In the genomic region with DNA sequence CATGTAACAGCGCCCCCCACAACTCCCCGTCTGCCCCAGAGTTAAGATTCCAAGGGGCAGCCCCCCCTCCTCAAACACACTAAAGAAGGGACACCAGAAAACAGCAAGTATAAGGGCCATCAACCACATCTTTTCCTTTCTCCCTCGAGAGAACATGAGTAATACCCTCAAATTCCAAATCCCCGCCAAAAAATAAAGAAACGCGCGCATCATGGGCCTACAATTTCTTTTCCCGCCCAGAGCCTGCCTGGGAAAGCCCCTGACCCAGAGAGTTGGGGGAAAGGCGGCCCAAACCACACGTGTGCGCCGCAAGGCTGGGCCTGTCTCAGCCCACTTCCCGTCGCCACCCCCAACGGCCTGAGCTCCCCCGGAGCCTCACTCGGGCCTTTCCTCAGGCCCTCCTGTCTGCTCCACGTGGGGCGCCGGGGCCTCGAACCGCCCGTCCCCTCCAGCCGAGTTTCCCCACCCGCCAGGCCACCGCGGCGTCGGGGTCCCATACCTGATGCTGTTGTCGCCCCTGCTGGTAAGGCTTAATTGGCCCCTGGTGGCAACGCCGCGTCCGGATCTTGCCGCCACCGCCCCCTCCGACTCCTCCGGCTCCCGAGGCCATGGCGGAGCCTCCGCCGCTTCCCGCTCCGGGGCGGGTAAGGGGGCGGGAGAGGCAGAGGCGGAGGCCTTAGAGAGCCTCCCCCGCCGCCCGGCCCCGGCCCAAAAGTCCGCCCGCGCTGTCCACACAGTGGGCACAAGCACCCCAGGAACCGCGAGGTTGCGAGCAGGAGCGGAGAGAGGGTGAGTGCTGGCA, we compare ENCODE assay signal across 1 cellular context.
TF ChIP-seq lines count a peak whose summit lies in the region.

No MANE protein-coding gene starts in this region.

TF ChIP-seq in HepG2, 621 proteins besides CTCF, POLR2A, EP300 and RAD21 (continued from another document and continues in another):
- TF ChIP-seq, protein P1, sequence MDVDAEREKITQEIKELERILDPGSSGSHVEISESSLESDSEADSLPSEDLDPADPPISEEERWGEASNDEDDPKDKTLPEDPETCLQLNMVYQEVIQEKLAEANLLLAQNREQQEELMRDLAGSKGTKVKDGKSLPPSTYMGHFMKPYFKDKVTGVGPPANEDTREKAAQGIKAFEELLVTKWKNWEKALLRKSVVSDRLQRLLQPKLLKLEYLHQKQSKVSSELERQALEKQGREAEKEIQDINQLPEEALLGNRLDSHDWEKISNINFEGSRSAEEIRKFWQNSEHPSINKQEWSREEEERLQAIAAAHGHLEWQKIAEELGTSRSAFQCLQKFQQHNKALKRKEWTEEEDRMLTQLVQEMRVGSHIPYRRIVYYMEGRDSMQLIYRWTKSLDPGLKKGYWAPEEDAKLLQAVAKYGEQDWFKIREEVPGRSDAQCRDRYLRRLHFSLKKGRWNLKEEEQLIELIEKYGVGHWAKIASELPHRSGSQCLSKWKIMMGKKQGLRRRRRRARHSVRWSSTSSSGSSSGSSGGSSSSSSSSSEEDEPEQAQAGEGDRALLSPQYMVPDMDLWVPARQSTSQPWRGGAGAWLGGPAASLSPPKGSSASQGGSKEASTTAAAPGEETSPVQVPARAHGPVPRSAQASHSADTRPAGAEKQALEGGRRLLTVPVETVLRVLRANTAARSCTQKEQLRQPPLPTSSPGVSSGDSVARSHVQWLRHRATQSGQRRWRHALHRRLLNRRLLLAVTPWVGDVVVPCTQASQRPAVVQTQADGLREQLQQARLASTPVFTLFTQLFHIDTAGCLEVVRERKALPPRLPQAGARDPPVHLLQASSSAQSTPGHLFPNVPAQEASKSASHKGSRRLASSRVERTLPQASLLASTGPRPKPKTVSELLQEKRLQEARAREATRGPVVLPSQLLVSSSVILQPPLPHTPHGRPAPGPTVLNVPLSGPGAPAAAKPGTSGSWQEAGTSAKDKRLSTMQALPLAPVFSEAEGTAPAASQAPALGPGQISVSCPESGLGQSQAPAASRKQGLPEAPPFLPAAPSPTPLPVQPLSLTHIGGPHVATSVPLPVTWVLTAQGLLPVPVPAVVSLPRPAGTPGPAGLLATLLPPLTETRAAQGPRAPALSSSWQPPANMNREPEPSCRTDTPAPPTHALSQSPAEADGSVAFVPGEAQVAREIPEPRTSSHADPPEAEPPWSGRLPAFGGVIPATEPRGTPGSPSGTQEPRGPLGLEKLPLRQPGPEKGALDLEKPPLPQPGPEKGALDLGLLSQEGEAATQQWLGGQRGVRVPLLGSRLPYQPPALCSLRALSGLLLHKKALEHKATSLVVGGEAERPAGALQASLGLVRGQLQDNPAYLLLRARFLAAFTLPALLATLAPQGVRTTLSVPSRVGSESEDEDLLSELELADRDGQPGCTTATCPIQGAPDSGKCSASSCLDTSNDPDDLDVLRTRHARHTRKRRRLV (CRISPR knock-in tag; IDR thresholded peaks at IDR 0.05), result no peak
- no peak for TF ChIP-seq SMARCE1 (IDR thresholded peaks at IDR 0.05; ENCODE audit: borderline replicate concordance)
- TF ChIP-seq ZNF510 (CRISPR knock-in tag; IDR thresholded peaks at IDR 0.05; ENCODE audit: low read depth), result 0 out of 2 replicates have a peak, but pooled peaks have one; percentile 4
- TF ChIP-seq ZNF704 (CRISPR knock-in tag; IDR thresholded peaks at IDR 0.05; ENCODE audit: borderline replicate concordance), result peak; percentile 97
- TF ChIP-seq YEATS4 (CRISPR knock-in tag; IDR thresholded peaks at IDR 0.05; ENCODE audit: borderline replicate concordance), result no peak; the same call in 1 of the 2 replicates
- TF ChIP-seq CREB3 (CRISPR knock-in tag; IDR thresholded peaks at IDR 0.05), result peak; percentile 86; the same call in 1 of the 2 replicates
- 0 out of 2 replicates have a peak, but pooled peaks have one; percentile 49 for TF ChIP-seq FOXM1 (CRISPR knock-in tag; IDR thresholded peaks at IDR 0.05)
- no peak for TF ChIP-seq CHD4 (IDR thresholded peaks at IDR 0.05; ENCODE audit: borderline replicate concordance, low read length)
- TF ChIP-seq DBP (CRISPR knock-in tag; IDR thresholded peaks at IDR 0.05; ENCODE audit: not compliant biosample characterization), result no peak
- peak; percentile 64; the same call in 1 of the 2 replicates for TF ChIP-seq NPAS2 (CRISPR knock-in tag; IDR thresholded peaks at IDR 0.05; ENCODE audit: borderline replicate concordance)
- peak; percentile 61; the same call in 1 of the 2 replicates for TF ChIP-seq ZNF878 (CRISPR knock-in tag; IDR thresholded peaks at IDR 0.05)
- peak; percentile 27; the same call in 1 of the 2 replicates for TF ChIP-seq ARNTL (CRISPR knock-in tag; IDR thresholded peaks at IDR 0.05)
- TF ChIP-seq SMYD3 (CRISPR knock-in tag; IDR thresholded peaks at IDR 0.05), result no peak; the same call in 1 of the 2 replicates
- TF ChIP-seq ZKSCAN1 (IDR thresholded peaks at IDR 0.05; ENCODE audit: low read length), result no peak
- no peak for TF ChIP-seq NFIC (IDR thresholded peaks at IDR 0.05; ENCODE audit: low read length)
- TF ChIP-seq, protein P2, sequence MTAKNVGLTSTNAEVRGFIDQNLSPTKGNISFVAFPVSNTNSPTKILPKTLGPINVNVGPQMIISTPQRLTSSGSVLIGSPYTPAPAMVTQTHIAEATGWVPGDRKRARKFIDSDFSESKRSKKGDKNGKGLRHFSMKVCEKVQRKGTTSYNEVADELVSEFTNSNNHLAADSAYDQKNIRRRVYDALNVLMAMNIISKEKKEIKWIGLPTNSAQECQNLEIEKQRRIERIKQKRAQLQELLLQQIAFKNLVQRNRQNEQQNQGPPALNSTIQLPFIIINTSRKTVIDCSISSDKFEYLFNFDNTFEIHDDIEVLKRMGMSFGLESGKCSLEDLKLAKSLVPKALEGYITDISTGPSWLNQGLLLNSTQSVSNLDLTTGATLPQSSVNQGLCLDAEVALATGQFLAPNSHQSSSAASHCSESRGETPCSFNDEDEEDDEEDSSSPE (CRISPR knock-in tag; IDR thresholded peaks at IDR 0.05), result peak; percentile 81
- TF ChIP-seq ZNF589 (CRISPR knock-in tag; conservative IDR thresholded peaks at IDR 0.05), result no peak; the same call in 1 of the 2 replicates
- TF ChIP-seq, protein P3, sequence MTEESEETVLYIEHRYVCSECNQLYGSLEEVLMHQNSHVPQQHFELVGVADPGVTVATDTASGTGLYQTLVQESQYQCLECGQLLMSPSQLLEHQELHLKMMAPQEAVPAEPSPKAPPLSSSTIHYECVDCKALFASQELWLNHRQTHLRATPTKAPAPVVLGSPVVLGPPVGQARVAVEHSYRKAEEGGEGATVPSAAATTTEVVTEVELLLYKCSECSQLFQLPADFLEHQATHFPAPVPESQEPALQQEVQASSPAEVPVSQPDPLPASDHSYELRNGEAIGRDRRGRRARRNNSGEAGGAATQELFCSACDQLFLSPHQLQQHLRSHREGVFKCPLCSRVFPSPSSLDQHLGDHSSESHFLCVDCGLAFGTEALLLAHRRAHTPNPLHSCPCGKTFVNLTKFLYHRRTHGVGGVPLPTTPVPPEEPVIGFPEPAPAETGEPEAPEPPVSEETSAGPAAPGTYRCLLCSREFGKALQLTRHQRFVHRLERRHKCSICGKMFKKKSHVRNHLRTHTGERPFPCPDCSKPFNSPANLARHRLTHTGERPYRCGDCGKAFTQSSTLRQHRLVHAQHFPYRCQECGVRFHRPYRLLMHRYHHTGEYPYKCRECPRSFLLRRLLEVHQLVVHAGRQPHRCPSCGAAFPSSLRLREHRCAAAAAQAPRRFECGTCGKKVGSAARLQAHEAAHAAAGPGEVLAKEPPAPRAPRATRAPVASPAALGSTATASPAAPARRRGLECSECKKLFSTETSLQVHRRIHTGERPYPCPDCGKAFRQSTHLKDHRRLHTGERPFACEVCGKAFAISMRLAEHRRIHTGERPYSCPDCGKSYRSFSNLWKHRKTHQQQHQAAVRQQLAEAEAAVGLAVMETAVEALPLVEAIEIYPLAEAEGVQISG (CRISPR knock-in tag; IDR thresholded peaks at IDR 0.05), result peak; percentile 30; the same call in 1 of the 2 replicates
- peak; percentile 51; the same call in 1 of the 2 replicates for TF ChIP-seq RBAK (CRISPR knock-in tag; IDR thresholded peaks at IDR 0.05)
- peak; percentile 37; the same call in 1 of the 2 replicates for TF ChIP-seq ZNF607 (CRISPR knock-in tag; IDR thresholded peaks at IDR 0.05; ENCODE audit: borderline replicate concordance)
- peak; percentile 83 for TF ChIP-seq ZSCAN30 (CRISPR knock-in tag; IDR thresholded peaks at IDR 0.05)
- peak; percentile 72; the same call in 1 of the 2 replicates for TF ChIP-seq SPEN (CRISPR knock-in tag; IDR thresholded peaks at IDR 0.05; ENCODE audit: low read depth)
- peak; percentile 66 for TF ChIP-seq BORCS8-MEF2B (CRISPR knock-in tag; IDR thresholded peaks at IDR 0.05)
- peak; percentile 50; the same call in 1 of the 2 replicates for TF ChIP-seq MNT (IDR thresholded peaks at IDR 0.05)
- TF ChIP-seq ZZZ3 (CRISPR knock-in tag; IDR thresholded peaks at IDR 0.05; ENCODE audit: borderline replicate concordance), result peak; percentile 57; the same call in 1 of the 2 replicates
- TF ChIP-seq PRMT3 (CRISPR knock-in tag; IDR thresholded peaks at IDR 0.05; ENCODE audit: borderline replicate concordance, low read depth), result 0 out of 2 replicates have a peak, but pooled peaks have one; percentile 10
- TF ChIP-seq, protein P4, sequence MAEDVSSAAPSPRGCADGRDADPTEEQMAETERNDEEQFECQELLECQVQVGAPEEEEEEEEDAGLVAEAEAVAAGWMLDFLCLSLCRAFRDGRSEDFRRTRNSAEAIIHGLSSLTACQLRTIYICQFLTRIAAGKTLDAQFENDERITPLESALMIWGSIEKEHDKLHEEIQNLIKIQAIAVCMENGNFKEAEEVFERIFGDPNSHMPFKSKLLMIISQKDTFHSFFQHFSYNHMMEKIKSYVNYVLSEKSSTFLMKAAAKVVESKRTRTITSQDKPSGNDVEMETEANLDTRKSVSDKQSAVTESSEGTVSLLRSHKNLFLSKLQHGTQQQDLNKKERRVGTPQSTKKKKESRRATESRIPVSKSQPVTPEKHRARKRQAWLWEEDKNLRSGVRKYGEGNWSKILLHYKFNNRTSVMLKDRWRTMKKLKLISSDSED (CRISPR knock-in tag; IDR thresholded peaks at IDR 0.05), result 0 out of 2 replicates have a peak, but pooled peaks have one; percentile 18
- peak; percentile 95 for TF ChIP-seq MYC (CRISPR knock-in tag; IDR thresholded peaks at IDR 0.05; ENCODE audit: borderline replicate concordance)
- TF ChIP-seq ZNF713 (CRISPR knock-in tag; IDR thresholded peaks at IDR 0.05), result 0 out of 2 replicates have a peak, but pooled peaks have one; percentile 24
- peak; percentile 22; the same call in 1 of the 2 replicates for TF ChIP-seq ZNF570 (CRISPR knock-in tag; IDR thresholded peaks at IDR 0.05; ENCODE audit: borderline replicate concordance)
- 0 out of 2 replicates have a peak, but pooled peaks have one; percentile 38 for TF ChIP-seq ZNF17 (CRISPR knock-in tag; IDR thresholded peaks at IDR 0.05)
- peak; percentile 45; the same call in 1 of the 2 replicates for TF ChIP-seq ZNF33B (CRISPR knock-in tag; IDR thresholded peaks at IDR 0.05)
- peak; percentile 78; the same call in 1 of the 2 replicates for TF ChIP-seq MTF1 (CRISPR knock-in tag; IDR thresholded peaks at IDR 0.05)
- TF ChIP-seq CREM (IDR thresholded peaks at IDR 0.05), result no peak
- TF ChIP-seq CREM (CRISPR knock-in tag; IDR thresholded peaks at IDR 0.05), result peak; percentile 41
- peak; percentile 80; the same call in 1 of the 2 replicates for TF ChIP-seq ZIK1 (CRISPR knock-in tag; IDR thresholded peaks at IDR 0.05; ENCODE audit: borderline replicate concordance, low read depth)
- TF ChIP-seq PAWR (CRISPR knock-in tag; IDR thresholded peaks at IDR 0.05; ENCODE audit: borderline replicate concordance), result 0 out of 2 replicates have a peak, but pooled peaks have one; percentile 32
- TF ChIP-seq ZNF234 (CRISPR knock-in tag; conservative IDR thresholded peaks at IDR 0.05), result peak; percentile 46; the same call in 1 of the 2 replicates
- TF ChIP-seq, protein P5, sequence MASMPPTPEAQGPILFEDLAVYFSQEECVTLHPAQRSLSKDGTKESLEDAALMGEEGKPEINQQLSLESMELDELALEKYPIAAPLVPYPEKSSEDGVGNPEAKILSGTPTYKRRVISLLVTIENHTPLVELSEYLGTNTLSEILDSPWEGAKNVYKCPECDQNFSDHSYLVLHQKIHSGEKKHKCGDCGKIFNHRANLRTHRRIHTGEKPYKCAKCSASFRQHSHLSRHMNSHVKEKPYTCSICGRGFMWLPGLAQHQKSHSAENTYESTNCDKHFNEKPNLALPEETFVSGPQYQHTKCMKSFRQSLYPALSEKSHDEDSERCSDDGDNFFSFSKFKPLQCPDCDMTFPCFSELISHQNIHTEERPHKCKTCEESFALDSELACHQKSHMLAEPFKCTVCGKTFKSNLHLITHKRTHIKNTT (CRISPR knock-in tag; IDR thresholded peaks at IDR 0.05), result no peak
